Comparison of ENCODE assay signal across 8 cellular contexts in the genomic region with DNA sequence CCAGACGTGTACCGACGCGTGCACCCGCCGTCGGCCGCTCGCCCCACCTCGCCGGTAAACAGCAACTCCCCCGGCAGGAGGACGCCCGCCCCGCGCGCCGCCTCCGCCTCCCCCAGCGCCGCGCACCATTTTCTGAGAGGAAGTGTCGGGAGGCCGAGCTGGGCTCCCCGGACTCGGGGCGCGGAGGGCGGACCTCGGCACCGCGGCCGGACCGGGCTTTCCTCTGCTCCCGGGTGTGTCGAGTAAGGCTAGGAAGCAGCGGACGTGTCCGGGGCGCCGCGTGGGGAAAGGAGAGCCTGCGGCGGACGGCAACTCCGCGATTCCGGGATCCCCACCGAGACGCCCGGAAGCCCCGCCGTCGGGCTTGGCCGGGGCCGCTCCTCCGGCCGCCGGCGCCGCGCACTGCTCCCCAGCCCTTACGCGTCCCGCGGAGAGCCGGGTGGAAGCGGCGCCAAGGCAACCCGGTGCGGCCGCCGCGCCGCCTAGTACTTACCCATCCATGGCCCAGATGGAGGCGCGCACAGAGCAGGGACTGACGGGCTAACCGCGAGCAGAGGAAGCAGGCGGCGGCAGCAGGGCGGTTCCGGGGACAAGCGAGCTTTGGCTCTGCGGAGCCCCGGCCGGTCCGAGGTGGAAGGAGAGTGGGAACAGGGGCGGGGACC. TPM values are rescaled to one million over a fixed set of nuclear protein-coding genes. Genes with fewer than 3 reads are reported as not detected.
DNase-seq lines count a peak whose midpoint lies in the region; ATAC-seq and TF ChIP-seq lines count a peak whose summit lies in the region.

A gene with protein sequence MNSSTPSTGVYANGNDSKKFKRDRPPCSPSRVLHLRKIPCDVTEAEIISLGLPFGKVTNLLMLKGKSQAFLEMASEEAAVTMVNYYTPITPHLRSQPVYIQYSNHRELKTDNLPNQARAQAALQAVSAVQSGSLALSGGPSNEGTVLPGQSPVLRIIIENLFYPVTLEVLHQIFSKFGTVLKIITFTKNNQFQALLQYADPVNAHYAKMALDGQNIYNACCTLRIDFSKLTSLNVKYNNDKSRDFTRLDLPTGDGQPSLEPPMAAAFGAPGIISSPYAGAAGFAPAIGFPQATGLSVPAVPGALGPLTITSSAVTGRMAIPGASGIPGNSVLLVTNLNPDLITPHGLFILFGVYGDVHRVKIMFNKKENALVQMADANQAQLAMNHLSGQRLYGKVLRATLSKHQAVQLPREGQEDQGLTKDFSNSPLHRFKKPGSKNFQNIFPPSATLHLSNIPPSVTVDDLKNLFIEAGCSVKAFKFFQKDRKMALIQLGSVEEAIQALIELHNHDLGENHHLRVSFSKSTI (minus strand): TSS at position 643 of the 662 bp plus-strand sequence. CDS start 35,754 bp downstream, outside the sequence.

- H3K4me3 Mint-ChIP-seq in GM23338 = peak within 1 kb of the TSS; percentile 98

- peak within 1 kb of the TSS; percentile 82 for H3K4me3 ChIP-seq in GM23338
- H3K4me3 ChIP-seq in rectal smooth muscle tissue (ENCODE audit: low read length) = peak within 1 kb of the TSS; percentile 96
- H3K4me3 ChIP-seq in aorta (ENCODE audit: low read length in 2 of 2) = peak within 1 kb of the TSS; percentile 89 to 93

- no peak for TF ChIP-seq CTCF in GM23338 (conservative IDR thresholded peaks at IDR 0.05; ENCODE audit: low read depth in 2 of 2)

- peak within 1 kb of the TSS; percentile 98 for H3K27ac Mint-ChIP-seq in GM23338

- WGBS in aorta, 2 donors = 0 to 1% methylated on average over 42 to 90 of the region's 90 CpGs

- ATAC-seq in GM23338 (peak; percentile 82), left ventricle myocardium superior (peak; percentile 81), aorta (ENCODE audit: low FRiP score) (peak; percentile 80)

- H3K36me3 ChIP-seq in GM23338 (ENCODE audit: insufficient read depth) (no peaks in the 10 kb centered on the region), rectal smooth muscle tissue (ENCODE audit: control insufficient read depth, insufficient read depth, low read length) (no peaks in the 10 kb centered on the region), aorta (ENCODE audit: control insufficient read depth in 1 of 2, insufficient read depth in 2 of 2, low read length in 1 of 2) (no peaks in the 10 kb centered on the region)

- peaks cover 6% of the 10 kb centered on the region; the same call in 2 of the 3 replicates for H3K36me3 Mint-ChIP-seq in GM23338 (ENCODE audit: low read depth)

- H3K27me3 Mint-ChIP-seq in GM23338 (ENCODE audit: insufficient read depth, low read depth, poor library complexity) = peaks cover 2% of the 10 kb centered on the region

- H3K79me2 ChIP-seq in GM23338 (replicated peaks; ENCODE audit: insufficient read depth) = peaks cover 46% of the 10 kb centered on the region

- H3K4me2 ChIP-seq in GM23338 = peak within 1 kb of the TSS; percentile 76

- H2AFZ ChIP-seq in GM23338 = peak within 1 kb of the TSS; percentile 78

- H3K9me3 ChIP-seq in aorta (ENCODE audit: control insufficient read depth, low read length) = no peaks in the 10 kb centered on the region

- H3K4me1 Mint-ChIP-seq in GM23338 = peaks cover 22% of the 10 kb centered on the region

- H3K4me1 ChIP-seq in GM23338 (ENCODE audit: insufficient read depth) = peaks cover 25% of the 10 kb centered on the region
- H3K4me1 ChIP-seq in rectal smooth muscle tissue (ENCODE audit: control insufficient read depth, insufficient read depth, low read length) = peaks cover 4% of the 10 kb centered on the region
- H3K4me1 ChIP-seq in aorta (ENCODE audit: control insufficient read depth in 1 of 2, insufficient read depth in 2 of 2, low read length in 2 of 2) = no peaks in the 10 kb centered on the region

- H3K27me3 ChIP-seq in GM23338 (ENCODE audit: insufficient read depth) (no peaks in the 10 kb centered on the region), rectal smooth muscle tissue (ENCODE audit: control insufficient read depth, insufficient read depth, low read length) (no peaks in the 10 kb centered on the region), aorta (ENCODE audit: control insufficient read depth in 1 of 2, insufficient read depth in 2 of 2, low read length in 1 of 2) (no peaks in the 10 kb centered on the region)

- intact Hi-C loops in left ventricle myocardium superior (cut with micrococcal nuclease) = no loop called here
- intact Hi-C loops in aorta (cut with DNase I) = loop anchor here (5.0 to 10.0 kb wide), 3 partner anchors 158 to 436 kb away; a partner anchor contains a TSS

- peak within 1 kb of the TSS; percentile 91 for H3K27ac ChIP-seq in GM23338 (ENCODE audit: low read depth)
- peak within 1 kb of the TSS; percentile 96 for H3K27ac ChIP-seq in rectal smooth muscle tissue (ENCODE audit: low read depth, low read length)
- H3K27ac ChIP-seq in aorta (ENCODE audit: low read depth in 1 of 2, low read length in 2 of 2) = peak within 1 kb of the TSS; percentile 92 to 94

- no peaks in the 10 kb centered on the region for H3K9me2 ChIP-seq in GM23338 (ENCODE audit: insufficient read depth)

- no peaks in the 10 kb centered on the region for H3K9me3 Mint-ChIP-seq in GM23338

- no peaks in the 10 kb centered on the region; the same call in 1 of the 2 replicates for H3F3A ChIP-seq in GM23338 (replicated peaks; ENCODE audit: low read depth)

- H3K9ac ChIP-seq in rectal smooth muscle tissue (ENCODE audit: low read length) = peak within 1 kb of the TSS; percentile 99

- H4K20me1 ChIP-seq in GM23338 (replicated peaks; ENCODE audit: insufficient read depth) = peaks cover 4% of the 10 kb centered on the region

- DNase-seq in GDM1 (lab: John Stamatoyannopoulos, UW) (peak; percentile 71), GM23338 (ENCODE audit: low spot score) (peak; percentile 76), LoVo (ENCODE audit: low spot score) (peak; percentile 73), T-helper 1 cell (peak; percentile 65 to 86 (median 73)), amygdala (lab: John Stamatoyannopoulos, UW) (peak in 45 of 56 donors; percentile 25 to 94 (median 51)), left ventricle myocardium superior (peak; percentile 89), aorta (peak; percentile 87 to 91)

TF ChIP-seq in GM23338, 12 proteins besides CTCF, POLR2A, EP300 and RAD21:
- TF ChIP-seq STAT1 (IDR thresholded peaks at IDR 0.05; ENCODE audit: unreplicated experiment) (no peak), JUNB (IDR thresholded peaks at IDR 0.05; ENCODE audit: unreplicated experiment) (no peak), POLR2AphosphoS5 (IDR thresholded peaks at IDR 0.05; ENCODE audit: low read depth) (peak; percentile 71)
- TF ChIP-seq, protein P1, sequence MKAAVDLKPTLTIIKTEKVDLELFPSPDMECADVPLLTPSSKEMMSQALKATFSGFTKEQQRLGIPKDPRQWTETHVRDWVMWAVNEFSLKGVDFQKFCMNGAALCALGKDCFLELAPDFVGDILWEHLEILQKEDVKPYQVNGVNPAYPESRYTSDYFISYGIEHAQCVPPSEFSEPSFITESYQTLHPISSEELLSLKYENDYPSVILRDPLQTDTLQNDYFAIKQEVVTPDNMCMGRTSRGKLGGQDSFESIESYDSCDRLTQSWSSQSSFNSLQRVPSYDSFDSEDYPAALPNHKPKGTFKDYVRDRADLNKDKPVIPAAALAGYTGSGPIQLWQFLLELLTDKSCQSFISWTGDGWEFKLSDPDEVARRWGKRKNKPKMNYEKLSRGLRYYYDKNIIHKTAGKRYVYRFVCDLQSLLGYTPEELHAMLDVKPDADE (IDR thresholded peaks at IDR 0.05) = no peak

RNA-seq across cellular contexts. Expression of the gene that starts here (rescaled TPM):
- 91.5 and 92.9 TPM in 2 replicates for total RNA-seq in GM23338 (2014; rRNA removed; shearing (Covaris generic))
- 17.4 and 20.0 TPM in 2 replicates for polyA plus RNA-seq in GM23338 (2016; fragmentation: Nextera tagmentation; extraction: Ambion mirVana)
- 19.4 TPM for total RNA-seq in left ventricle myocardium superior
- 10 to 100 TPM; 39.6 to 74.1 TPM for total RNA-seq in aorta
- polyA plus RNA-seq in aorta = 10 to 100 TPM in 1 of 2 donors, 1 to 10 TPM in 1; 5.2 to 12.9 TPM

Comparison
In these comparisons a context has a peak if more than half of its experiments do, and no peak if none do; other contexts are left out.
1. Peak in every context shown above with its lines: DNase-seq, ATAC-seq, H3K4me3 ChIP-seq and H3K27ac ChIP-seq.